ENCODE assay signal across 10 cellular contexts in genomic region chr6:33619166-33619565, GRCh38. TPM values are rescaled to one million over a fixed set of nuclear protein-coding genes. Genes with fewer than 3 reads are reported as not detected.
A peak's percentile ranks its signal among the peaks of the same experiment; 100 is the strongest.
DNase-seq lines count a peak whose midpoint lies in the region; ATAC-seq, FAIRE-seq and TF ChIP-seq lines count a peak whose summit lies in the region.
"Had no signal": no experiment of that assay in that cellular context is flagged by ENCODE, and none has a peak within 500 bp of the region (broad histone marks: within the 10 kb centered on the region; RNA-seq: fewer than 3 reads in every experiment).

No MANE protein-coding gene starts in this region.

- peak overlapping the region in 9 of 11 experiments; percentile 81 to 94 (median 87); a peak in 14 of 22 replicates for H3K27ac ChIP-seq in BLaER1 treated with 17β-estradiol and CSF1 and Interleukin-3, amounts not matched to agents 10 nM and 100 nM
- peak overlapping the region; percentile 93 for H3K27ac ChIP-seq in HCT116 (ENCODE audit: low read depth, low read length)
- H3K27ac ChIP-seq in K562 (ENCODE audit: extremely low read depth, low read depth, low read length) = no peak overlapping the region

- H3K9me2 ChIP-seq in HCT116 (ENCODE audit: insufficient read depth) = no peaks in the 10 kb centered on the region

- peak; percentile 32 for FAIRE-seq in K562 (lab: Jason Lieb, UNC)

- H3K27ac Mint-ChIP-seq in nephron progenitor cell = no peak overlapping the region
- no peak overlapping the region for H3K27ac Mint-ChIP-seq in stimulated activated naive B cell treated with anti-CD40 and anti-IgM and Interleukin-4, amounts not matched to agents 10 μg/mL and 1 μg/mL and 100 μg/mL, for 72 hours

- H3K4me3 ChIP-seq in BLaER1 treated with 17β-estradiol and CSF1 and Interleukin-3, amounts not matched to agents 10 nM and 100 nM = peak overlapping the region in 4 of 10 experiments; percentile 78 to 84 (median 80); a peak in 2 of 20 replicates
- H3K4me3 ChIP-seq in HCT116 (replicated peaks in 1 of 2; ENCODE audit: low read depth in 1 of 2, low read length in 2 of 2) = peak overlapping the region in 1 of 2 experiments; percentile 4; a peak in 1 of 4 replicates
- no peak overlapping the region for H3K4me3 ChIP-seq in K562

- POLR2A ChIA-PET in HCT116 (lab: Charles Lee) (no interaction called here), K562 (lab: Yijun Ruan, JAX) (no interaction called here)

- 28% methylated on average over 2 of the region's 2 CpGs for WGBS in K562 (ENCODE audit: insufficient coverage, low coverage, missing lambda C conversion rate)

- H3K9me3 Mint-ChIP-seq in nephron progenitor cell = no peaks in the 10 kb centered on the region
- H3K9me3 Mint-ChIP-seq in stimulated activated naive B cell treated with anti-CD40 and anti-IgM and Interleukin-4, amounts not matched to agents 10 μg/mL and 1 μg/mL and 100 μg/mL, for 72 hours = no peaks in the 10 kb centered on the region

- H3K4me1 ChIP-seq in BLaER1 treated with 17β-estradiol and CSF1 and Interleukin-3, amounts not matched to agents 10 nM and 100 nM = peaks cover 10 to 74% (median 59%) of the 10 kb centered on the region in 10 experiments
- H3K4me1 ChIP-seq in HCT116 (ENCODE audit: control insufficient read depth in 1 of 2, insufficient read depth in 2 of 2, low read length in 2 of 2) (peaks cover 24 to 39% of the 10 kb centered on the region in 2 experiments), K562 (replicated peaks in 1 of 2; ENCODE audit: control insufficient read depth in 2 of 2, insufficient read depth in 2 of 2, low read length in 2 of 2) (peaks cover 17 to 29% of the 10 kb centered on the region in 2 experiments)

- in situ Hi-C loops in K562 (cut with MboI) = no loop called here

- TF ChIP-seq EP300 in K562 (IDR thresholded peaks at IDR 0.05; ENCODE audit: low read length) = no peak

- H3K4me1 Mint-ChIP-seq in nephron progenitor cell = peaks cover 23% of the 10 kb centered on the region
- H3K4me1 Mint-ChIP-seq in stimulated activated naive B cell treated with anti-CD40 and anti-IgM and Interleukin-4, amounts not matched to agents 10 μg/mL and 1 μg/mL and 100 μg/mL, for 72 hours = peaks cover 26 to 39% of the 10 kb centered on the region in 2 donors

- peaks cover 3 to 17% (median 11%) of the 10 kb centered on the region in 11 experiments; a peak in 11 of 22 replicates for H3K27me3 ChIP-seq in BLaER1 treated with 17β-estradiol and CSF1 and Interleukin-3, amounts not matched to agents 10 nM and 100 nM
- H3K27me3 ChIP-seq in HCT116 (ENCODE audit: insufficient read depth, low read length) = no peaks in the 10 kb centered on the region
- 0 out of 5 replicates have a peak, but pooled peaks cover 0 to 2% of the 10 kb centered on the region in 2 experiments for H3K27me3 ChIP-seq in K562 (ENCODE audit: control insufficient read depth in 2 of 2, insufficient read depth in 2 of 2, low read length in 2 of 2)

- intact Hi-C loops in HCT116 (cut with micrococcal nuclease) (no loop called here), K562 (cut with micrococcal nuclease) (no loop called here)

- RAD21 ChIA-PET in HCT116 (lab: Charles Lee; ENCODE audit: low non-redundant PET in 1 of 2, low total read pairs in 2 of 2, uncharacterized antibody in 2 of 2, unreplicated experiment in 2 of 2) = no interaction called here

- peak overlapping the region; percentile 88 for H3K4me3 Mint-ChIP-seq in nephron progenitor cell
- H3K4me3 Mint-ChIP-seq in stimulated activated naive B cell treated with anti-CD40 and anti-IgM and Interleukin-4, amounts not matched to agents 10 μg/mL and 1 μg/mL and 100 μg/mL, for 72 hours = peak overlapping the region in 1 of 2 donors; percentile 93

- peaks cover 0 to 9% (median 0%) of the 10 kb centered on the region in 11 experiments; a peak in 2 of 22 replicates for H3K36me3 ChIP-seq in BLaER1 treated with 17β-estradiol and CSF1 and Interleukin-3, amounts not matched to agents 10 nM and 100 nM
- peaks cover 6 to 9% of the 10 kb centered on the region in 2 experiments for H3K36me3 ChIP-seq in HCT116 (ENCODE audit: control insufficient read depth in 1 of 2, insufficient read depth in 2 of 2, low read length in 2 of 2)
- H3K36me3 ChIP-seq in K562 (ENCODE audit: control insufficient read depth, insufficient read depth, low read length) = peaks cover 14% of the 10 kb centered on the region; the same call in 1 of the 3 replicates

- CTCF ChIA-PET in HCT116 (lab: Charles Lee) (interaction anchor here (2.1 kb wide), 1 partner anchor 29 kb away, joined by 5 read pairs; no protein-coding TSS in a partner anchor), K562 (lab: Yijun Ruan, JAX; ENCODE audit: low intra/inter-chr PET ratio) (no interaction called here)

- no peak for ATAC-seq in HCT116
- ATAC-seq in K562 = no peak
- ATAC-seq in stimulated activated naive B cell treated with anti-CD40 and anti-IgM and Interleukin-4, amounts not matched to agents 10 μg/mL and 1 μg/mL and 100 μg/mL, for 72 hours (replicated peaks) = no peak
- ATAC-seq in GM21723 (IDR thresholded peaks at IDR 0.05; ENCODE audit: unreplicated experiment) = no peak
- ATAC-seq in GM19023 (IDR thresholded peaks at IDR 0.05; ENCODE audit: unreplicated experiment) = no peak

- peaks cover 63% of the 10 kb centered on the region for H3K27me3 Mint-ChIP-seq in nephron progenitor cell (ENCODE audit: low read depth, poor library complexity)
- no peaks in the 10 kb centered on the region for H3K27me3 Mint-ChIP-seq in stimulated activated naive B cell treated with anti-CD40 and anti-IgM and Interleukin-4, amounts not matched to agents 10 μg/mL and 1 μg/mL and 100 μg/mL, for 72 hours

- H3K36me3 Mint-ChIP-seq in nephron progenitor cell (ENCODE audit: low read depth) = no peaks in the 10 kb centered on the region
- H3K36me3 Mint-ChIP-seq in stimulated activated naive B cell treated with anti-CD40 and anti-IgM and Interleukin-4, amounts not matched to agents 10 μg/mL and 1 μg/mL and 100 μg/mL, for 72 hours = peaks cover 3 to 9% of the 10 kb centered on the region in 2 donors

- H4K20me1 ChIP-seq in BLaER1 treated with 17β-estradiol and CSF1 and Interleukin-3, amounts not matched to agents 10 nM and 100 nM = peaks cover 0 to 24% (median 20%) of the 10 kb centered on the region in 11 experiments; a peak in 17 of 22 replicates
- H4K20me1 ChIP-seq in HCT116 (ENCODE audit: insufficient read depth) = peaks cover 8% of the 10 kb centered on the region; the same call in 1 of the 2 replicates
- H4K20me1 ChIP-seq in K562 (replicated peaks; ENCODE audit: control insufficient read depth, insufficient read depth, low read length) = no peaks in the 10 kb centered on the region; the same call in 1 of the 2 replicates

- DNase-seq in HCT116 (ENCODE audit: low read depth, low spot score) = no peak
- peak in 3 of 4 experiments; percentile 45 to 54 (median 49) for DNase-seq in K562 (ENCODE audit: extremely low read depth in 1 of 4, low spot score in 3 of 4)
- no peak for DNase-seq in nephron progenitor cell
- no peak for DNase-seq in stimulated activated naive B cell treated with anti-CD40 and anti-IgM and Interleukin-4, amounts not matched to agents 10 μg/mL and 1 μg/mL and 100 μg/mL, for 72 hours
- DNase-seq in kidney tubule cell (ENCODE audit: low spot score) = no peak
- DNase-seq: IMR-90, NCI-H524 treated with DMSO at 0.1 percent for 48 hours had no signal

- H3K4me2 ChIP-seq in BLaER1 treated with 17β-estradiol and CSF1 and Interleukin-3, amounts not matched to agents 10 nM and 100 nM = peak overlapping the region; percentile 84 to 100 (median 98)
- peak overlapping the region; percentile 91 for H3K4me2 ChIP-seq in HCT116 (ENCODE audit: low read length)
- H3K4me2 ChIP-seq in K562 (ENCODE audit: insufficient read depth, low read length) = no peak overlapping the region

- BruUV-seq in HCT116 (replicated peaks; lab: Mats Ljungman, UMichigan) = no TSS peak
- BruUV-seq in K562 (replicated peaks; lab: Mats Ljungman, UMichigan) = no TSS peak

- H3K9me3 ChIP-seq in BLaER1 treated with 17β-estradiol and CSF1 and Interleukin-3, amounts not matched to agents 10 nM and 100 nM (replicated peaks in 1 of 11) = no peaks in the 10 kb centered on the region
- H3K9me3 ChIP-seq in HCT116 (ENCODE audit: control insufficient read depth in 1 of 2, insufficient read depth in 1 of 2, low read depth in 1 of 2, low read length in 2 of 2) = no peaks in the 10 kb centered on the region
- H3K9me3 ChIP-seq in K562 (replicated peaks; ENCODE audit: control insufficient read depth, insufficient read depth, low read depth, low read length) = no peaks in the 10 kb centered on the region

- no peak for TF ChIP-seq POLR2A in HCT116 (IDR thresholded peaks at IDR 0.05; ENCODE audit: borderline replicate concordance, extremely low read depth, insufficient read depth, insufficient read length)
- TF ChIP-seq POLR2A in K562 (conservative IDR thresholded peaks at IDR 0.05) = no peak

- peak in 2 of 3 experiments; percentile 29 to 32; a peak in 2 of 6 replicates for TF ChIP-seq CTCF in HCT116 (IDR thresholded peaks at IDR 0.05 in 2 of 3, conservative IDR thresholded peaks at IDR 0.05 in 1 of 3; ENCODE audit: borderline replicate concordance in 1 of 3, insufficient read depth in 1 of 3, low read depth in 2 of 3, low read length in 2 of 3)
- TF ChIP-seq CTCF in K562 (IDR thresholded peaks at IDR 0.05 in 2 of 3, conservative IDR thresholded peaks at IDR 0.05 in 1 of 3; ENCODE audit: insufficient read depth in 2 of 3, low read depth in 1 of 3, low read length in 3 of 3) = peak in 2 of 3 experiments; percentile 15 to 32; a peak in 1 of 6 replicates
- no peak for TF ChIP-seq CTCF in nephron progenitor cell (IDR thresholded peaks at IDR 0.05)

- H3K9me1 ChIP-seq in K562 (ENCODE audit: control insufficient read depth, insufficient read depth, low read length) = peaks cover 6% of the 10 kb centered on the region

- H3K79me2 ChIP-seq in HCT116 (ENCODE audit: insufficient read depth, low read length) = peaks cover 29% of the 10 kb centered on the region
- H3K79me2 ChIP-seq in K562 (ENCODE audit: control insufficient read depth, insufficient read depth, low read length) = peaks cover 27% of the 10 kb centered on the region

- H2AFZ ChIP-seq in HCT116 (ENCODE audit: low read depth, low read length, poor library complexity, severe bottlenecking) (no peak overlapping the region), K562 (ENCODE audit: low read depth, low read length) (peak overlapping the region; percentile 93)

- TF ChIP-seq RAD21 in HCT116 (IDR thresholded peaks at IDR 0.05; ENCODE audit: low read depth) = no peak
- no peak for TF ChIP-seq RAD21 in K562 (CRISPR knock-in tag; conservative IDR thresholded peaks at IDR 0.05 in 1 of 2, IDR thresholded peaks at IDR 0.05 in 1 of 2)

- peak overlapping the region in 8 of 11 experiments; percentile 78 to 91 (median 82); a peak in 10 of 22 replicates for H3K9ac ChIP-seq in BLaER1 treated with 17β-estradiol and CSF1 and Interleukin-3, amounts not matched to agents 10 nM and 100 nM
- H3K9ac ChIP-seq in HCT116 (ENCODE audit: low read length) = peak overlapping the region; percentile 99
- peak overlapping the region in 1 of 2 experiments; percentile 49; a peak in 1 of 4 replicates for H3K9ac ChIP-seq in K562 (ENCODE audit: insufficient read depth in 1 of 2, low read depth in 2 of 2, low read length in 2 of 2)

RNA-seq across cellular contexts. Expression of gene ITPR3, which starts 2.0 kb away (rescaled TPM):
- 103 TPM for total RNA-seq in HCT116 (2021; ENCODE audit: unreplicated experiment)
- 121 and 137 TPM in 2 replicates for polyA plus RNA-seq in HCT116 (2012)
- total RNA-seq in K562 (2011; cell fraction: chromatin; rRNA removed; ENCODE audit: low replicate concordance) = 128 and 310 TPM in 2 replicates
- total RNA-seq in K562 (2011; cell fraction: nucleolus; rRNA removed) = 120 and 148 TPM in 2 replicates
- 89.0 and 102 TPM in 2 replicates for total RNA-seq in K562 (2011; cell fraction: nucleoplasm; rRNA removed)
- 13.2 and 17.2 TPM in 2 replicates for total RNA-seq in K562 (2014; rRNA removed)
- 4.9 and 7.0 TPM in 2 replicates for total RNA-seq in K562 (2014; rRNA removed; fragmentation: Illumina TruSeq; extraction: Trizol)
- 7.0 and 7.7 TPM in 2 replicates for total RNA-seq in K562 (2015; rRNA removed; fragmentation: Illumina TruSeq; extraction: Trizol)
- 31.2 and 35.7 TPM in 2 replicates for total RNA-seq in K562 (2021)
- polyA plus RNA-seq in K562 (2011; rRNA removed) = 14.7 and 22.4 TPM in 2 replicates
- polyA plus RNA-seq in K562 (2011; cell fraction: cytosol; rRNA removed) = 15.6 and 18.8 TPM in 2 replicates
- polyA plus RNA-seq in K562 (2011; cell fraction: nucleus; rRNA removed) = 187 and 251 TPM in 2 replicates
- 14.4 and 17.4 TPM in 2 replicates for polyA plus RNA-seq in K562 (2012)
- polyA plus RNA-seq in K562 (2014; fragmentation: Illumina TruSeq; extraction: Trizol) = 20.5 and 22.0 TPM in 2 replicates
- under 1 TPM; 0.39 to 0.73 TPM for polyA plus RNA-seq in K562 (2014; fragmentation: Nextera tagmentation; extraction: Ambion mirVana)
- 20.9 and 23.7 TPM in 2 replicates for polyA plus RNA-seq in K562 (2014; rRNA removed)
- 18.8 and 19.6 TPM in 2 replicates for polyA minus RNA-seq in K562 (2011; rRNA and poly(A)+ RNA removed)
- 19.1 and 27.6 TPM in 2 replicates for polyA minus RNA-seq in K562 (2011; cell fraction: cytosol; rRNA and poly(A)+ RNA removed)
- 48.7 and 51.2 TPM in 2 replicates for polyA minus RNA-seq in K562 (2011; cell fraction: nucleus; rRNA and poly(A)+ RNA removed)

RNA-seq across cellular contexts. Expression of gene BAK1, which starts 39.1 kb away (rescaled TPM):
- 18.9 TPM for total RNA-seq in HCT116 (2021; ENCODE audit: unreplicated experiment)
- polyA plus RNA-seq in HCT116 (2012) = 15.7 and 17.6 TPM in 2 replicates
- 5.4 and 22.3 TPM in 2 replicates for total RNA-seq in K562 (2011; cell fraction: chromatin; rRNA removed; ENCODE audit: low replicate concordance)
- 18.4 and 20.8 TPM in 2 replicates for total RNA-seq in K562 (2011; cell fraction: nucleolus; rRNA removed)
- 18.6 and 21.4 TPM in 2 replicates for total RNA-seq in K562 (2011; cell fraction: nucleoplasm; rRNA removed)
- 11.5 and 14.8 TPM in 2 replicates for total RNA-seq in K562 (2014; rRNA removed)
- 14.4 and 16.5 TPM in 2 replicates for total RNA-seq in K562 (2014; rRNA removed; fragmentation: Illumina TruSeq; extraction: Trizol)
- 24.6 and 26.0 TPM in 2 replicates for total RNA-seq in K562 (2015; rRNA removed; fragmentation: Illumina TruSeq; extraction: Trizol)
- total RNA-seq in K562 (2021) = 28.2 and 30.7 TPM in 2 replicates
- polyA plus RNA-seq in K562 (2011; rRNA removed) = 18.9 and 22.7 TPM in 2 replicates
- 27.6 and 36.1 TPM in 2 replicates for polyA plus RNA-seq in K562 (2011; cell fraction: cytosol; rRNA removed)
- polyA plus RNA-seq in K562 (2011; cell fraction: nucleus; rRNA removed) = 19.6 and 25.1 TPM in 2 replicates
- 23.7 and 26.4 TPM in 2 replicates for polyA plus RNA-seq in K562 (2012)
- polyA plus RNA-seq in K562 (2014; fragmentation: Illumina TruSeq; extraction: Trizol) = 23.7 and 28.2 TPM in 2 replicates
- 1 to 10 TPM; 5.4 to 9.7 TPM for polyA plus RNA-seq in K562 (2014; fragmentation: Nextera tagmentation; extraction: Ambion mirVana)
- polyA plus RNA-seq in K562 (2014; rRNA removed) = 24.1 and 26.2 TPM in 2 replicates
- polyA minus RNA-seq in K562 (2011; rRNA and poly(A)+ RNA removed) = 12.4 and 16.0 TPM in 2 replicates
- polyA minus RNA-seq in K562 (2011; cell fraction: cytosol; rRNA and poly(A)+ RNA removed) = 16.0 and 18.0 TPM in 2 replicates
- polyA minus RNA-seq in K562 (2011; cell fraction: nucleus; rRNA and poly(A)+ RNA removed) = 5.7 and 7.8 TPM in 2 replicates

Comparison
In these comparisons a context has a peak if more than half of its experiments do, and no peak if none do; other contexts are left out.
1. DNase-seq: peak in K562 (3 of 4); none in HCT116 (single experiment), nephron progenitor cell (single experiment), stimulated activated naive B cell treated with anti-CD40 and anti-IgM and Interleukin-4, amounts not matched to agents 10 μg/mL and 1 μg/mL and 100 μg/mL, for 72 hours (single experiment) and kidney tubule cell (single experiment).